Comparison of ENCODE assay signal across 1 cellular context in genomic region chr3:30440880-30441279, GRCh38.
TF ChIP-seq lines count a peak whose summit lies in the region.

No MANE protein-coding gene starts in this region.

TF ChIP-seq in IMR-90, 13 proteins besides CTCF, POLR2A, EP300 and RAD21:
- TF ChIP-seq FOS (IDR thresholded peaks at IDR 0.05; ENCODE audit: low read depth, low read length) (no peak), MAZ (IDR thresholded peaks at IDR 0.05; ENCODE audit: borderline replicate concordance, low read depth, low read length) (no peak), CHD1 (IDR thresholded peaks at IDR 0.05; ENCODE audit: low read depth, low read length) (no peak), MXI1 (IDR thresholded peaks at IDR 0.05; ENCODE audit: borderline replicate concordance, low read depth, low read length) (no peak), RCOR1 (IDR thresholded peaks at IDR 0.05; ENCODE audit: insufficient replicate concordance, low read length) (no peak), RFX5 (IDR thresholded peaks at IDR 0.05; ENCODE audit: low read depth, low read length) (no peak), SMC3 (IDR thresholded peaks at IDR 0.05; ENCODE audit: low read depth, low read length) (no peak), MAFK (IDR thresholded peaks at IDR 0.05; ENCODE audit: low read depth, low read length) (no peak), CEBPB (IDR thresholded peaks at IDR 0.05; ENCODE audit: low read depth, low read length) (no peak), BHLHE40 (IDR thresholded peaks at IDR 0.05; ENCODE audit: low read depth, low read length) (no peak), NFE2L2 (IDR thresholded peaks at IDR 0.05; ENCODE audit: low read depth, low read length) (no peak), ELK1 (IDR thresholded peaks at IDR 0.05; ENCODE audit: borderline replicate concordance, low read depth, low read length) (no peak)
- TF ChIP-seq, protein P1, sequence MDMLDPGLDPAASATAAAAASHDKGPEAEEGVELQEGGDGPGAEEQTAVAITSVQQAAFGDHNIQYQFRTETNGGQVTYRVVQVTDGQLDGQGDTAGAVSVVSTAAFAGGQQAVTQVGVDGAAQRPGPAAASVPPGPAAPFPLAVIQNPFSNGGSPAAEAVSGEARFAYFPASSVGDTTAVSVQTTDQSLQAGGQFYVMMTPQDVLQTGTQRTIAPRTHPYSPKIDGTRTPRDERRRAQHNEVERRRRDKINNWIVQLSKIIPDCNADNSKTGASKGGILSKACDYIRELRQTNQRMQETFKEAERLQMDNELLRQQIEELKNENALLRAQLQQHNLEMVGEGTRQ (IDR thresholded peaks at IDR 0.05; ENCODE audit: low read depth, low read length): no peak
